1 cellular context compared by ENCODE assay signal in the genomic region with DNA sequence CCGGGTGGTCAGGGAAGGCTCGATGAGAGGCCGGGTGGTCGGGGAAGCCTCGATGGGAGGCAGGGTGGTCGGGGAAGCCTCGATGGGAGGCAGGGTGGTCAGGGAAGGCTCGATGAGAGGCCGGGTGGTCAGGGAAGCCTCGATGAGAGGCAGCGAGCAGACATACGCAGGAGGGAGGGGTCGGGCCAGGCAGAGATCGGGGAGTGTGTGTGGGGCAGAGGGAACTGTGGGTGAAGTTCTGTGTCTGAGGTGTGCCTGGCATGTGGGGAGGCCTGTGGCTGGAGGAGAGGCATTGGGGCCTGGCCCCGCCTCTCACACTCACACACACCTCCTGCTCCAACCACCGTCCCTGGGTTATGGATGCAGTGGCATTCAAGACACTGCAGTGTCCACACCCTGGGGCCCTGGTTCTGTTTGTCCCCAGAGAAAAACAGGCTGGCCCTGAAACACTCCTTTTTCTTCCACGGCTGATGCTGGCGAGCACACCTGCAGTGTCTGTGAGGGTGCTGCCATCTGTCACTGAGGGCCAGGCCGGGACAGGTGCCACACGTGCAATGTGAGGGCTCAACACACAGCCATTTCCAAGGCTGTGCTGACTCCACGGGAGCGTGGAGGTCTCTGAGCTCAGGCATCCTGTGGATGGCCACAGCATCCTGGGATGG.
TF ChIP-seq lines count a peak whose summit lies in the region.

No MANE protein-coding gene starts in this region.

TF ChIP-seq in GM23338, 12 proteins besides CTCF, POLR2A, EP300 and RAD21 (continued from another document):
- TF ChIP-seq, protein P1, sequence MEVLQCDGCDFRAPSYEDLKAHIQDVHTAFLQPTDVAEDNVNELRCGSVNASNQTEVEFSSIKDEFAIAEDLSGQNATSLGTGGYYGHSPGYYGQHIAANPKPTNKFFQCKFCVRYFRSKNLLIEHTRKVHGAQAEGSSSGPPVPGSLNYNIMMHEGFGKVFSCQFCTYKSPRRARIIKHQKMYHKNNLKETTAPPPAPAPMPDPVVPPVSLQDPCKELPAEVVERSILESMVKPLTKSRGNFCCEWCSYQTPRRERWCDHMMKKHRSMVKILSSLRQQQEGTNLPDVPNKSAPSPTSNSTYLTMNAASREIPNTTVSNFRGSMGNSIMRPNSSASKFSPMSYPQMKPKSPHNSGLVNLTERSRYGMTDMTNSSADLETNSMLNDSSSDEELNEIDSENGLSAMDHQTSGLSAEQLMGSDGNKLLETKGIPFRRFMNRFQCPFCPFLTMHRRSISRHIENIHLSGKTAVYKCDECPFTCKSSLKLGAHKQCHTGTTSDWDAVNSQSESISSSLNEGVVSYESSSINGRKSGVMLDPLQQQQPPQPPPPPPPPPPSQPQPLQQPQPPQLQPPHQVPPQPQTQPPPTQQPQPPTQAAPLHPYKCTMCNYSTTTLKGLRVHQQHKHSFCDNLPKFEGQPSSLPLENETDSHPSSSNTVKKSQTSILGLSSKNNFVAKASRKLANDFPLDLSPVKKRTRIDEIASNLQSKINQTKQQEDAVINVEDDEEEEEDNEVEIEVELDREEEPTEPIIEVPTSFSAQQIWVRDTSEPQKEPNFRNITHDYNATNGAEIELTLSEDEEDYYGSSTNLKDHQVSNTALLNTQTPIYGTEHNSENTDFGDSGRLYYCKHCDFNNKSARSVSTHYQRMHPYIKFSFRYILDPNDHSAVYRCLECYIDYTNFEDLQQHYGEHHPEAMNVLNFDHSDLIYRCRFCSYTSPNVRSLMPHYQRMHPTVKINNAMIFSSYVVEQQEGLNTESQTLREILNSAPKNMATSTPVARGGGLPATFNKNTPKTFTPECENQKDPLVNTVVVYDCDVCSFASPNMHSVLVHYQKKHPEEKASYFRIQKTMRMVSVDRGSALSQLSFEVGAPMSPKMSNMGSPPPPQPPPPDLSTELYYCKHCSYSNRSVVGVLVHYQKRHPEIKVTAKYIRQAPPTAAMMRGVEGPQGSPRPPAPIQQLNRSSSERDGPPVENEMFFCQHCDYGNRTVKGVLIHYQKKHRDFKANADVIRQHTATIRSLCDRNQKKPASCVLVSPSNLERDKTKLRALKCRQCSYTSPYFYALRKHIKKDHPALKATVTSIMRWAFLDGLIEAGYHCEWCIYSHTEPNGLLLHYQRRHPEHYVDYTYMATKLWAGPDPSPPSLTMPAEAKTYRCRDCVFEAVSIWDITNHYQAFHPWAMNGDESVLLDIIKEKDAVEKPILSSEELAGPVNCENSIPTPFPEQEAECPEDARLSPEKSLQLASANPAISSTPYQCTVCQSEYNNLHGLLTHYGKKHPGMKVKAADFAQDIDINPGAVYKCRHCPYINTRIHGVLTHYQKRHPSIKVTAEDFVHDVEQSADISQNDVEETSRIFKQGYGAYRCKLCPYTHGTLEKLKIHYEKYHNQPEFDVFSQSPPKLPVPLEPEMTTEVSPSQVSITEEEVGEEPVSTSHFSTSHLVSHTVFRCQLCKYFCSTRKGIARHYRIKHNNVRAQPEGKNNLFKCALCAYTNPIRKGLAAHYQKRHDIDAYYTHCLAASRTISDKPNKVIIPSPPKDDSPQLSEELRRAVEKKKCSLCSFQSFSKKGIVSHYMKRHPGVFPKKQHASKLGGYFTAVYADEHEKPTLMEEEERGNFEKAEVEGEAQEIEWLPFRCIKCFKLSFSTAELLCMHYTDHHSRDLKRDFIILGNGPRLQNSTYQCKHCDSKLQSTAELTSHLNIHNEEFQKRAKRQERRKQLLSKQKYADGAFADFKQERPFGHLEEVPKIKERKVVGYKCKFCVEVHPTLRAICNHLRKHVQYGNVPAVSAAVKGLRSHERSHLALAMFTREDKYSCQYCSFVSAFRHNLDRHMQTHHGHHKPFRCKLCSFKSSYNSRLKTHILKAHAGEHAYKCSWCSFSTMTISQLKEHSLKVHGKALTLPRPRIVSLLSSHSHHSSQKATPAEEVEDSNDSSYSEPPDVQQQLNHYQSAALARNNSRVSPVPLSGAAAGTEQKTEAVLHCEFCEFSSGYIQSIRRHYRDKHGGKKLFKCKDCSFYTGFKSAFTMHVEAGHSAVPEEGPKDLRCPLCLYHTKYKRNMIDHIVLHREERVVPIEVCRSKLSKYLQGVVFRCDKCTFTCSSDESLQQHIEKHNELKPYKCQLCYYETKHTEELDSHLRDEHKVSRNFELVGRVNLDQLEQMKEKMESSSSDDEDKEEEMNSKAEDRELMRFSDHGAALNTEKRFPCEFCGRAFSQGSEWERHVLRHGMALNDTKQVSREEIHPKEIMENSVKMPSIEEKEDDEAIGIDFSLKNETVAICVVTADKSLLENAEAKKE (CRISPR knock-in tag; IDR thresholded peaks at IDR 0.05): no peak
- no peak for TF ChIP-seq CREB1 (CRISPR knock-in tag; IDR thresholded peaks at IDR 0.05; ENCODE audit: low read depth)
- TF ChIP-seq EZH2phosphoT487 (IDR thresholded peaks at IDR 0.05; ENCODE audit: unreplicated experiment): no peak
- no peak for TF ChIP-seq NANOG (IDR thresholded peaks at IDR 0.05; ENCODE audit: borderline replicate concordance)
- TF ChIP-seq, protein P2, sequence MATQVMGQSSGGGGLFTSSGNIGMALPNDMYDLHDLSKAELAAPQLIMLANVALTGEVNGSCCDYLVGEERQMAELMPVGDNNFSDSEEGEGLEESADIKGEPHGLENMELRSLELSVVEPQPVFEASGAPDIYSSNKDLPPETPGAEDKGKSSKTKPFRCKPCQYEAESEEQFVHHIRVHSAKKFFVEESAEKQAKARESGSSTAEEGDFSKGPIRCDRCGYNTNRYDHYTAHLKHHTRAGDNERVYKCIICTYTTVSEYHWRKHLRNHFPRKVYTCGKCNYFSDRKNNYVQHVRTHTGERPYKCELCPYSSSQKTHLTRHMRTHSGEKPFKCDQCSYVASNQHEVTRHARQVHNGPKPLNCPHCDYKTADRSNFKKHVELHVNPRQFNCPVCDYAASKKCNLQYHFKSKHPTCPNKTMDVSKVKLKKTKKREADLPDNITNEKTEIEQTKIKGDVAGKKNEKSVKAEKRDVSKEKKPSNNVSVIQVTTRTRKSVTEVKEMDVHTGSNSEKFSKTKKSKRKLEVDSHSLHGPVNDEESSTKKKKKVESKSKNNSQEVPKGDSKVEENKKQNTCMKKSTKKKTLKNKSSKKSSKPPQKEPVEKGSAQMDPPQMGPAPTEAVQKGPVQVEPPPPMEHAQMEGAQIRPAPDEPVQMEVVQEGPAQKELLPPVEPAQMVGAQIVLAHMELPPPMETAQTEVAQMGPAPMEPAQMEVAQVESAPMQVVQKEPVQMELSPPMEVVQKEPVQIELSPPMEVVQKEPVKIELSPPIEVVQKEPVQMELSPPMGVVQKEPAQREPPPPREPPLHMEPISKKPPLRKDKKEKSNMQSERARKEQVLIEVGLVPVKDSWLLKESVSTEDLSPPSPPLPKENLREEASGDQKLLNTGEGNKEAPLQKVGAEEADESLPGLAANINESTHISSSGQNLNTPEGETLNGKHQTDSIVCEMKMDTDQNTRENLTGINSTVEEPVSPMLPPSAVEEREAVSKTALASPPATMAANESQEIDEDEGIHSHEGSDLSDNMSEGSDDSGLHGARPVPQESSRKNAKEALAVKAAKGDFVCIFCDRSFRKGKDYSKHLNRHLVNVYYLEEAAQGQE (IDR thresholded peaks at IDR 0.05; ENCODE audit: unreplicated experiment): no peak
- no peak for TF ChIP-seq POLR2AphosphoS5 (IDR thresholded peaks at IDR 0.05; ENCODE audit: low read depth)
TF ChIP-seq in GM23338: peak in this region for 0.
